22 cellular contexts compared by ENCODE assay signal in genomic region chr20:57814529-57814928, GRCh38.
"Had no signal": no experiment of that assay in that cellular context is flagged by ENCODE, and none has a peak within 500 bp of the region (broad histone marks: within the 10 kb centered on the region; RNA-seq: fewer than 3 reads in every experiment).

No MANE protein-coding gene starts in this region.

- H3K9me3 ChIP-seq: SJSA1 had no signal

- ATAC-seq: activated CD8-positive, alpha-beta memory T cell treated with anti-CD3 and anti-CD28 coated beads, Interleukin-2, amount 10 ng/mL, durations not matched to agents 7 days and 5 days; activated naive CD4-positive, alpha-beta T cell treated with anti-CD3 and anti-CD28 coated beads, Interleukin-2, amount 50 U/mL, for 72 hours; activated naive CD8-positive, alpha-beta T cell treated with anti-CD3 and anti-CD28 coated beads, Interleukin-2, amount 50 U/mL, for 24 hours; activated T-cell treated with anti-CD3 and anti-CD28 coated beads, Interleukin-2, amount 50 U/mL, for 4 hours; PC-3; SK-N-SH treated with all-trans-retinoic acid at 6 μM for 48 hours had no signal

- H3K4me1 ChIP-seq: SJSA1 had no signal

- FAIRE-seq: astrocyte, RCC 7860 had no signal

- DNase-seq: activated B cell treated with CpG ODN at 0.5 μM for 24 hours; activated CD4-positive, alpha-beta T cell treated with anti-CD3 and anti-CD28 coated beads for 1 hour; activated CD4-positive, alpha-beta T cell treated with anti-CD3 and anti-CD28 coated beads, Interleukin-2, amount 10 ng/mL, durations not matched to agents 24 days and 14 days; activated CD4-positive, alpha-beta T cell treated with anti-CD3 and anti-CD28 coated beads, Interleukin-2, amount 50 U/mL, for 48 hours; activated CD8-positive, alpha-beta memory T cell treated with anti-CD3 and anti-CD28 coated beads, Interleukin-2, amount 10 ng/mL, durations not matched to agents 7 days and 5 days; activated effector memory CD4-positive, alpha-beta T cell treated with anti-CD3 and anti-CD28 coated beads, Interleukin-2, amount 50 U/mL, for 16 hours; activated naive CD4-positive, alpha-beta T cell treated with Interleukin-2 at 50 U/mL for 16 hours; activated naive CD8-positive, alpha-beta T cell treated with anti-CD3 and anti-CD28 coated beads, Interleukin-2, amount 50 U/mL, for 24 hours; activated T-cell treated with anti-CD3 and anti-CD28 coated beads, Interleukin-2, amount 50 U/mL, for 4 hours; amniotic stem cell; KBM-7; NCI-H1048; NCI-H146; NCI-H1930; NCI-H446; PC-3; SHP77 had no signal

- H3K4me3 ChIP-seq: SJSA1 had no signal

- H3K36me3 ChIP-seq: SJSA1 had no signal

- H3K27ac ChIP-seq: SJSA1 had no signal
